Comparison of ENCODE assay signal across 2 cellular contexts in the genomic region with DNA sequence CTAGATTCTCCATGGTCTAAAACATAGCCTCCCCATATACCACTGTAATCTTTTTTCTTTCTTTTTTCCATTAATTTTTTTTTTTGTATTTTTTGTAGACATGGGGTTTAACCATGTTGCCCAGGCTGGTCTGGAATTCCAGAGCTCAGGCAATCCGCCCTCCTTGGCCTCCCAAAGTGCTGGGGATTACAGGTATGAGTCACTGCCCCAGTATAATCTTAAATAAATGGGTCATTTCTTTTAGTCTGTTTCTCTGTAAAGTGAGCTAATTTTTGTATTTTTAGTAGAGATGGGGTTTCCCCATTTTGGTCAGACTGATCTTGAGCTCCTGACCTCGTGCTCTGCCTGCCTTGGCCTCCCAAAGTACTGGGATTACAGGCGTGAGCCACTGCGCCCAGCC.
TF ChIP-seq lines count a peak whose summit lies in the region.

No MANE protein-coding gene starts in this region.

TF ChIP-seq in SK-N-SH, 30 proteins besides CTCF, POLR2A, EP300 and RAD21 (continued from another document):
- TF ChIP-seq, protein P1, sequence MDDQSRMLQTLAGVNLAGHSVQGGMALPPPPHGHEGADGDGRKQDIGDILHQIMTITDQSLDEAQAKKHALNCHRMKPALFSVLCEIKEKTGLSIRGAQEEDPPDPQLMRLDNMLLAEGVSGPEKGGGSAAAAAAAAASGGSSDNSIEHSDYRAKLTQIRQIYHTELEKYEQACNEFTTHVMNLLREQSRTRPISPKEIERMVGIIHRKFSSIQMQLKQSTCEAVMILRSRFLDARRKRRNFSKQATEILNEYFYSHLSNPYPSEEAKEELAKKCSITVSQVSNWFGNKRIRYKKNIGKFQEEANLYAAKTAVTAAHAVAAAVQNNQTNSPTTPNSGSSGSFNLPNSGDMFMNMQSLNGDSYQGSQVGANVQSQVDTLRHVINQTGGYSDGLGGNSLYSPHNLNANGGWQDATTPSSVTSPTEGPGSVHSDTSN (IDR thresholded peaks at IDR 0.05) = no peak
- TF ChIP-seq YY1 (IDR thresholded peaks at IDR 0.05; ENCODE audit: low read depth) (no peak), NFIC (IDR thresholded peaks at IDR 0.05; ENCODE audit: borderline replicate concordance) (no peak)
TF ChIP-seq in SK-N-SH: peak in this region for 0.

TF ChIP-seq in SK-N-SH treated with all-trans-retinoic acid at 6 μM for 48 hours, 23 proteins besides CTCF, POLR2A, EP300 and RAD21 (continued from another document):
- TF ChIP-seq, protein P2, sequence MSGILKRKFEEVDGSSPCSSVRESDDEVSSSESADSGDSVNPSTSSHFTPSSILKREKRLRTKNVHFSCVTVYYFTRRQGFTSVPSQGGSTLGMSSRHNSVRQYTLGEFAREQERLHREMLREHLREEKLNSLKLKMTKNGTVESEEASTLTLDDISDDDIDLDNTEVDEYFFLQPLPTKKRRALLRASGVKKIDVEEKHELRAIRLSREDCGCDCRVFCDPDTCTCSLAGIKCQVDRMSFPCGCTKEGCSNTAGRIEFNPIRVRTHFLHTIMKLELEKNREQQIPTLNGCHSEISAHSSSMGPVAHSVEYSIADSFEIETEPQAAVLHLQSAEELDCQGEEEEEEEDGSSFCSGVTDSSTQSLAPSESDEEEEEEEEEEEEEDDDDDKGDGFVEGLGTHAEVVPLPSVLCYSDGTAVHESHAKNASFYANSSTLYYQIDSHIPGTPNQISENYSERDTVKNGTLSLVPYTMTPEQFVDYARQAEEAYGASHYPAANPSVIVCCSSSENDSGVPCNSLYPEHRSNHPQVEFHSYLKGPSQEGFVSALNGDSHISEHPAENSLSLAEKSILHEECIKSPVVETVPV (CRISPR knock-in tag; IDR thresholded peaks at IDR 0.05) = no peak
- TF ChIP-seq TOX (CRISPR knock-in tag; IDR thresholded peaks at IDR 0.05; ENCODE audit: borderline replicate concordance) = no peak
- no peak for TF ChIP-seq RARB (CRISPR knock-in tag; IDR thresholded peaks at IDR 0.05)
TF ChIP-seq in SK-N-SH treated with all-trans-retinoic acid at 6 μM for 48 hours: peak in this region for 0.
